In the genomic region with DNA sequence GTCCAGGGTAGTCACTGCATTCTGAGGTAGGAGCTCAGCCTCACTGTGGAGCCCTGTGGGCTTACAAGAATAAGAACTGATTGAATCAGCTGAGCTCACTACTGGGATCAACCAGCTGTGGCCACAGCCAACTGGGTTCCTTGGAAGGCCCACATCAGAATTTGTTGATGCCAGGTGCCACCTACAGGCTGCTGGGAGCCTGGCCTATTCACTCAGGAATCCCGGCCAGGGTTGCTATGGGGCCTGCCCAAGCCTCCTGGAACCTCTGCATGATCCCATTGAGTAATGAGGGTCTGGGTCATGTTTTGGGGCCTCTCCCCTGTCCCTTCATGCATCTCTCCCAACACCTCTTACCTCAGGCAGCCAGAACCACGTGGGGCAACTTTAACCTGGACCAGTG, we compare ENCODE assay signal across 14 cellular contexts. TPM values are rescaled to one million over a fixed set of nuclear protein-coding genes. Genes with fewer than 3 reads are reported as not detected.
DNase-seq lines count a peak whose midpoint lies in the region; ATAC-seq and TF ChIP-seq lines count a peak whose summit lies in the region.
"Had no signal": no experiment of that assay in that cellular context is flagged by ENCODE, and none has a peak within 500 bp of the region (broad histone marks: within the 10 kb centered on the region; RNA-seq: fewer than 3 reads in every experiment).

No MANE protein-coding gene starts in this region.

- no peak overlapping the region for H3K4me3 ChIP-seq in cardiac muscle cell
- H3K4me3 ChIP-seq in heart left ventricle, result no peak overlapping the region
- H3K4me3 ChIP-seq in fibroblast of mammary gland (ENCODE audit: control insufficient read depth, low read depth, low read length), result no peak overlapping the region
- no peak overlapping the region for H3K4me3 ChIP-seq in testis
- H3K4me3 ChIP-seq in esophagus muscularis mucosa, result no peak overlapping the region
- H3K4me3 ChIP-seq: BLaER1 treated with 17β-estradiol and CSF1 and Interleukin-3, amounts not matched to agents 10 nM and 100 nM; esophagus squamous epithelium had no signal

- peak; percentile 42 for TF ChIP-seq CTCF in cardiac muscle cell (IDR thresholded peaks at IDR 0.05; ENCODE audit: low read depth, low read length)
- peak in 1 of 12 donors; percentile 6 for TF ChIP-seq CTCF in heart left ventricle (IDR thresholded peaks at IDR 0.05)
- peak; percentile 28 for TF ChIP-seq CTCF in fibroblast of mammary gland (conservative IDR thresholded peaks at IDR 0.05; ENCODE audit: control insufficient read depth, insufficient read depth, low read depth, low read length)
- peak in 1 of 3 experiments; percentile 13 for TF ChIP-seq CTCF in testis (IDR thresholded peaks at IDR 0.05)
- no peak for TF ChIP-seq CTCF in esophagus muscularis mucosa (IDR thresholded peaks at IDR 0.05)

- DNase-seq in cardiac muscle cell (ENCODE audit: low read depth in 1 of 2, low spot score in 1 of 2) (peak in 1 of 2 donors; percentile 53), heart left ventricle (no peak), OCI-M1 (lab: John Stamatoyannopoulos, UW) (peak; percentile 20), fibroblast of mammary gland (ENCODE audit: low read depth) (peak; percentile 22), testis (peak; percentile 64), esophagus muscularis mucosa (ENCODE audit: extremely low spot score) (no peak)
- no peak for DNase-seq in central memory CD4-positive, alpha-beta T cell
- no peak for DNase-seq in activated T-cell treated with anti-CD3 and anti-CD28 coated beads, Interleukin-2, amount 50 U/mL, for 4 hours
- DNase-seq: activated B cell treated with CpG ODN at 0.5 μM for 24 hours, esophagus squamous epithelium, KG1, midbrain had no signal

- H3K9me3 ChIP-seq in cardiac muscle cell (ENCODE audit: low read depth) (no peaks in the 10 kb centered on the region), heart left ventricle (no peaks in the 10 kb centered on the region), testis (no peaks in the 10 kb centered on the region), esophagus muscularis mucosa (no peaks in the 10 kb centered on the region)
- H3K9me3 ChIP-seq: BLaER1 treated with 17β-estradiol and CSF1 and Interleukin-3, amounts not matched to agents 10 nM and 100 nM; esophagus squamous epithelium had no signal

- no peaks in the 10 kb centered on the region for H3K4me1 Mint-ChIP-seq in activated T-cell treated with anti-CD3 and anti-CD28 coated beads, Interleukin-2, amount 50 U/mL, for 4 hours (ENCODE audit: low read depth)
- H3K4me1 Mint-ChIP-seq: activated B cell treated with CpG ODN at 0.5 μM for 24 hours; activated naive CD4-positive, alpha-beta T cell treated with anti-CD3 and anti-CD28 coated beads, Interleukin-2, amount 50 U/mL, for 24 hours had no signal

- no peak for TF ChIP-seq EP300 in esophagus muscularis mucosa (IDR thresholded peaks at IDR 0.05)

- TF ChIP-seq POLR2A in heart left ventricle (IDR thresholded peaks at IDR 0.05) (no peak), testis (IDR thresholded peaks at IDR 0.05) (no peak), esophagus muscularis mucosa (IDR thresholded peaks at IDR 0.05; ENCODE audit: low read depth) (no peak)

- no peaks in the 10 kb centered on the region for H3K4me1 ChIP-seq in cardiac muscle cell (ENCODE audit: low read depth)
- no peaks in the 10 kb centered on the region for H3K4me1 ChIP-seq in heart left ventricle
- no peaks in the 10 kb centered on the region for H3K4me1 ChIP-seq in testis
- H3K4me1 ChIP-seq in esophagus muscularis mucosa, result no peaks in the 10 kb centered on the region
- H3K4me1 ChIP-seq: BLaER1 treated with 17β-estradiol and CSF1 and Interleukin-3, amounts not matched to agents 10 nM and 100 nM; esophagus squamous epithelium had no signal

- H3K36me3 ChIP-seq in cardiac muscle cell (no peaks in the 10 kb centered on the region), heart left ventricle (no peaks in the 10 kb centered on the region), testis (ENCODE audit: low read depth, missing control alignments) (no peaks in the 10 kb centered on the region), esophagus muscularis mucosa (no peaks in the 10 kb centered on the region)
- H3K36me3 ChIP-seq: BLaER1 treated with 17β-estradiol and CSF1 and Interleukin-3, amounts not matched to agents 10 nM and 100 nM; esophagus squamous epithelium had no signal

- H3K27me3 Mint-ChIP-seq in activated T-cell treated with anti-CD3 and anti-CD28 coated beads, Interleukin-2, amount 50 U/mL, for 4 hours (ENCODE audit: low read depth), result no peaks in the 10 kb centered on the region
- H3K27me3 Mint-ChIP-seq: activated B cell treated with CpG ODN at 0.5 μM for 24 hours; activated naive CD4-positive, alpha-beta T cell treated with anti-CD3 and anti-CD28 coated beads, Interleukin-2, amount 50 U/mL, for 24 hours had no signal

- H3K27me3 ChIP-seq in cardiac muscle cell (no peaks in the 10 kb centered on the region), heart left ventricle (peaks cover 0 to 10% (median 0%) of the 10 kb centered on the region in 9 donors), testis (no peaks in the 10 kb centered on the region), esophagus muscularis mucosa (no peaks in the 10 kb centered on the region)
- H3K27me3 ChIP-seq: BLaER1 treated with 17β-estradiol and CSF1 and Interleukin-3, amounts not matched to agents 10 nM and 100 nM; esophagus squamous epithelium had no signal

- 34 to 58% (median 37%) methylated on average over 2 of the region's 2 CpGs for WGBS in heart left ventricle, 4 donors
- WGBS in testis, 2 donors, result 63% methylated on average over 2 of the region's 2 CpGs; no CpG with 5 or more reads in 1 of the 2 donors
- WGBS in esophagus muscularis mucosa, result 44% methylated on average over 2 of the region's 2 CpGs

- no peaks in the 10 kb centered on the region for H3K9me3 Mint-ChIP-seq in activated T-cell treated with anti-CD3 and anti-CD28 coated beads, Interleukin-2, amount 50 U/mL, for 4 hours
- H3K9me3 Mint-ChIP-seq: activated B cell treated with CpG ODN at 0.5 μM for 24 hours; activated naive CD4-positive, alpha-beta T cell treated with anti-CD3 and anti-CD28 coated beads, Interleukin-2, amount 50 U/mL, for 24 hours had no signal

- intact Hi-C loops in heart left ventricle (cut with DNase I), result no loop called here
- intact Hi-C loops in testis (cut with DNase I; ENCODE audit: low total_unique reads), result no loop called here
- intact Hi-C loops in esophagus muscularis mucosa (cut with DNase I), result no loop called here

- no peak overlapping the region for H3K27ac ChIP-seq in cardiac muscle cell
- H3K27ac ChIP-seq in heart left ventricle, result no peak overlapping the region
- no peak overlapping the region for H3K27ac ChIP-seq in testis
- no peak overlapping the region for H3K27ac ChIP-seq in esophagus muscularis mucosa (replicated peaks in 1 of 4)
- H3K27ac ChIP-seq: BLaER1 treated with 17β-estradiol and CSF1 and Interleukin-3, amounts not matched to agents 10 nM and 100 nM; esophagus squamous epithelium had no signal

- no peak overlapping the region for H3K4me3 Mint-ChIP-seq in activated T-cell treated with anti-CD3 and anti-CD28 coated beads, Interleukin-2, amount 50 U/mL, for 4 hours
- H3K4me3 Mint-ChIP-seq: activated B cell treated with CpG ODN at 0.5 μM for 24 hours; activated naive CD4-positive, alpha-beta T cell treated with anti-CD3 and anti-CD28 coated beads, Interleukin-2, amount 50 U/mL, for 24 hours had no signal

- ATAC-seq in heart left ventricle, result no peak
- no peak for ATAC-seq in activated T-cell treated with anti-CD3 and anti-CD28 coated beads, Interleukin-2, amount 50 U/mL, for 4 hours

- no peaks in the 10 kb centered on the region for H3K36me3 Mint-ChIP-seq in activated T-cell treated with anti-CD3 and anti-CD28 coated beads, Interleukin-2, amount 50 U/mL, for 4 hours (ENCODE audit: insufficient read depth)
- H3K36me3 Mint-ChIP-seq: activated naive CD4-positive, alpha-beta T cell treated with anti-CD3 and anti-CD28 coated beads, Interleukin-2, amount 50 U/mL, for 24 hours had no signal

RNA-seq across cellular contexts. Expression of gene KIAA1210, which starts 53.9 kb away (rescaled TPM):
- not detected in 2 replicates for total RNA-seq in cardiac muscle cell
- not detected in 2 replicates for polyA plus RNA-seq in cardiac muscle cell
- total RNA-seq in heart left ventricle, result under 1 TPM in 4 of 9 donors, not detected in 5; 0.02 to 0.14 (median 0.08) TPM
- under 1 TPM in 1 of 2 donors, not detected in 1; 0.04 TPM for polyA plus RNA-seq in heart left ventricle
- total RNA-seq in testis, result 100 to 1,000 TPM; 245 to 286 TPM
- polyA plus RNA-seq in testis (ENCODE audit: insufficient read depth, low read depth, low replicate concordance), result 63.0 TPM
- total RNA-seq in activated T-cell treated with anti-CD3 and anti-CD28 coated beads, Interleukin-2, amount 50 U/mL, for 4 hours, result not detected
- not detected for total RNA-seq in esophagus muscularis mucosa
- total RNA-seq: activated B cell treated with CpG ODN at 0.5 μM for 24 hours, esophagus squamous epithelium had no signal

RNA-seq across cellular contexts. Expression of gene PGRMC1, which starts 54.6 kb away (rescaled TPM):
- 156 and 171 TPM in 2 replicates for total RNA-seq in cardiac muscle cell
- polyA plus RNA-seq in cardiac muscle cell, result 121 and 147 TPM in 2 replicates
- 10 to 100 TPM; 12.6 to 28.6 (median 17.1) TPM for total RNA-seq in heart left ventricle
- polyA plus RNA-seq in heart left ventricle, result 10 to 100 TPM; 18.9 to 28.0 TPM
- total RNA-seq in testis, result 10 to 100 TPM; 53.5 to 99.9 TPM
- polyA plus RNA-seq in testis (ENCODE audit: insufficient read depth, low read depth, low replicate concordance), result 74.8 TPM
- 10 to 100 TPM; 34.6 to 42.7 (median 36.7) TPM for total RNA-seq in activated T-cell treated with anti-CD3 and anti-CD28 coated beads, Interleukin-2, amount 50 U/mL, for 4 hours
- 100 to 1,000 TPM in 3 of 4 donors, 10 to 100 TPM in 1; 94.7 to 152 (median 138) TPM for total RNA-seq in esophagus muscularis mucosa

Comparison
In these comparisons a context has a peak if more than half of its experiments do, and no peak if none do; other contexts are left out.
1. DNase-seq: peak in OCI-M1 (single experiment), fibroblast of mammary gland (single experiment) and testis (single experiment); none in heart left ventricle (0 of 5), central memory CD4-positive, alpha-beta T cell (single experiment), activated T-cell treated with anti-CD3 and anti-CD28 coated beads, Interleukin-2, amount 50 U/mL, for 4 hours (single experiment) and esophagus muscularis mucosa (single experiment).
2. CTCF ChIP-seq: peak in cardiac muscle cell (single experiment) and fibroblast of mammary gland (single experiment); none in esophagus muscularis mucosa (0 of 3).
3. RNA of gene KIAA1210, which starts 53.9 kb away (total RNA-seq): 245 to 286 TPM in testis; 0.02 to 0.14 TPM in heart left ventricle, not detected in cardiac muscle cell, not detected in activated T-cell treated with anti-CD3 and anti-CD28 coated beads, Interleukin-2, amount 50 U/mL, for 4 hours and not detected in esophagus muscularis mucosa; every median in the first group is over 100 times any median in the second.